In genomic region chr4:40954119-40954668, GRCh38 we compare ENCODE assay signal across 15 cellular contexts.
DNase-seq lines count a peak whose midpoint lies in the region; ATAC-seq, FAIRE-seq and TF ChIP-seq lines count a peak whose summit lies in the region.
"Had no signal": no experiment of that assay in that cellular context is flagged by ENCODE, and none has a peak within 500 bp of the region (broad histone marks: within the 10 kb centered on the region; RNA-seq: fewer than 3 reads in every experiment).

No MANE protein-coding gene starts in this region.

- no peak overlapping the region for H3K9ac ChIP-seq in liver (ENCODE audit: low read depth in 1 of 2, low read length in 2 of 2)
- no peak overlapping the region for H3K9ac ChIP-seq in HepG2 (ENCODE audit: insufficient read depth, low read depth, low read length)
- H3K9ac ChIP-seq in iPS-20b (ENCODE audit: low read depth, low read length) = 0 out of 2 replicates have a peak overlapping the region, but pooled peaks have one; percentile 16
- H3K9ac ChIP-seq in MM.1S (ENCODE audit: low read length) = no peak overlapping the region

- POLR2A ChIA-PET in HepG2 (lab: Yijun Ruan, JAX) = no interaction called here

- H3K27ac ChIP-seq in liver (ENCODE audit: low read depth in 1 of 2, low read length in 2 of 2) = peak overlapping the region; percentile 4 to 60
- no peak overlapping the region for H3K27ac ChIP-seq in HepG2 (ENCODE audit: extremely low read length, insufficient read depth, low read length)
- H3K27ac ChIP-seq in iPS-20b (ENCODE audit: low read length) = no peak overlapping the region
- H3K27ac ChIP-seq in sigmoid colon = peak overlapping the region; percentile 59 to 68 (median 67)
- H3K27ac ChIP-seq in MM.1S (ENCODE audit: low read length) = no peak overlapping the region

- 64% methylated on average over 7 of the region's 7 CpGs for WGBS in liver
- WGBS in HepG2 (ENCODE audit: low lambda C conversion rate) = 98% methylated on average over 7 of the region's 7 CpGs
- whole genome bisulfite sequencing in sigmoid colon, 2 donors = 57 to 79% methylated on average over 7 of the region's 7 CpGs

- H3K4me3 ChIP-seq in liver (ENCODE audit: low read depth in 1 of 3, low read length in 3 of 3) (no peak overlapping the region), HepG2 (replicated peaks in 1 of 3; ENCODE audit: insufficient read depth in 1 of 3, low read depth in 2 of 3, low read length in 3 of 3) (no peak overlapping the region), iPS-20b (ENCODE audit: low read length) (no peak overlapping the region), sigmoid colon (no peak overlapping the region), MM.1S (ENCODE audit: low read length) (no peak overlapping the region)

- ATAC-seq in HepG2 = no peak
- ATAC-seq in HG02623 (IDR thresholded peaks at IDR 0.05; ENCODE audit: unreplicated experiment) = no peak
- no peak for ATAC-seq in HG02884 (IDR thresholded peaks at IDR 0.05; ENCODE audit: unreplicated experiment)
- ATAC-seq: Panc1, T-helper 17 cell had no signal

- no peaks in the 10 kb centered on the region for H3K9me3 ChIP-seq in liver (ENCODE audit: control insufficient read depth in 4 of 4, low read length in 3 of 4)
- no peaks in the 10 kb centered on the region for H3K9me3 ChIP-seq in HepG2 (ENCODE audit: low read length)
- H3K9me3 ChIP-seq in iPS-20b (ENCODE audit: insufficient read depth, low read depth, low read length) = no peaks in the 10 kb centered on the region
- no peaks in the 10 kb centered on the region for H3K9me3 ChIP-seq in sigmoid colon
- H3K9me3 ChIP-seq in MM.1S (replicated peaks; ENCODE audit: insufficient read depth, low read length) = no peaks in the 10 kb centered on the region

- H3K4me1 ChIP-seq in liver (ENCODE audit: control insufficient read depth in 4 of 4, insufficient read depth in 4 of 4, low read length in 3 of 4) = peaks cover 0 to 1% (median 0%) of the 10 kb centered on the region in 4 donors
- H3K4me1 ChIP-seq in HepG2 (ENCODE audit: insufficient read depth, low read length) = no peaks in the 10 kb centered on the region
- peaks cover 7% of the 10 kb centered on the region; the same call in 1 of the 2 replicates for H3K4me1 ChIP-seq in iPS-20b (ENCODE audit: insufficient read depth, low read length)
- peaks cover 0 to 33% (median 18%) of the 10 kb centered on the region in 4 donors for H3K4me1 ChIP-seq in sigmoid colon
- no peaks in the 10 kb centered on the region for H3K4me1 ChIP-seq in MM.1S (ENCODE audit: low read length)

- H2AFZ ChIP-seq in HepG2 (ENCODE audit: low read length) (no peak overlapping the region), MM.1S (ENCODE audit: low read length) (no peak overlapping the region)

- H3K36me3 ChIP-seq in liver (ENCODE audit: control insufficient read depth in 4 of 4, insufficient read depth in 3 of 4, low read depth in 1 of 4, low read length in 3 of 4) = no peaks in the 10 kb centered on the region
- 0 out of 5 replicates have a peak, but pooled peaks cover 0 to 4% of the 10 kb centered on the region in 2 experiments for H3K36me3 ChIP-seq in HepG2 (replicated peaks in 1 of 2; ENCODE audit: control insufficient read depth in 1 of 2, insufficient read depth in 2 of 2, low read length in 2 of 2)
- no peaks in the 10 kb centered on the region for H3K36me3 ChIP-seq in iPS-20b (ENCODE audit: insufficient read depth, low read depth, low read length)
- H3K36me3 ChIP-seq in sigmoid colon = no peaks in the 10 kb centered on the region
- no peaks in the 10 kb centered on the region for H3K36me3 ChIP-seq in MM.1S (replicated peaks; ENCODE audit: insufficient read depth, low read length)

- CTCF ChIA-PET in HepG2 (lab: Yijun Ruan, JAX; ENCODE audit: low intra/inter-chr PET ratio, low total read pairs) = no interaction called here

- H4K20me1 ChIP-seq in HepG2 (ENCODE audit: insufficient read depth, low read length) = no peaks in the 10 kb centered on the region
- no peaks in the 10 kb centered on the region for H4K20me1 ChIP-seq in MM.1S (ENCODE audit: insufficient read depth, low read length)

- BruUV-seq in HepG2 (replicated peaks; lab: Mats Ljungman, UMichigan) = no TSS peak

- H3K27me3 ChIP-seq in liver (ENCODE audit: control insufficient read depth in 4 of 4, insufficient read depth in 4 of 4, low read length in 3 of 4) (no peaks in the 10 kb centered on the region), HepG2 (ENCODE audit: control insufficient read depth in 1 of 2, insufficient read depth in 2 of 2, low read length in 2 of 2) (no peaks in the 10 kb centered on the region), iPS-20b (ENCODE audit: insufficient read depth, low read length) (no peaks in the 10 kb centered on the region), sigmoid colon (no peaks in the 10 kb centered on the region), MM.1S (replicated peaks; ENCODE audit: insufficient read depth, low read length) (no peaks in the 10 kb centered on the region)

- TF ChIP-seq CTCF in liver (IDR thresholded peaks at IDR 0.05; ENCODE audit: low read depth, low read length, missing input control) (no peak), HepG2 (CRISPR knock-in tag; IDR thresholded peaks at IDR 0.05) (no peak), sigmoid colon (IDR thresholded peaks at IDR 0.05) (no peak), MM.1S (IDR thresholded peaks at IDR 0.05; ENCODE audit: low read length) (no peak)

- TF ChIP-seq EP300 in HepG2 (IDR thresholded peaks at IDR 0.05; ENCODE audit: low read depth in 2 of 2, low read length in 2 of 2) (no peak), HepG2 (CRISPR knock-in tag; IDR thresholded peaks at IDR 0.05; ENCODE audit: borderline replicate concordance) (no peak), sigmoid colon (IDR thresholded peaks at IDR 0.05) (no peak)

- no peaks in the 10 kb centered on the region for H3F3A ChIP-seq in MM.1S (ENCODE audit: insufficient read depth, low read length)

- no peak for TF ChIP-seq RAD21 in liver (IDR thresholded peaks at IDR 0.05)
- TF ChIP-seq RAD21 in HepG2 (CRISPR knock-in tag; IDR thresholded peaks at IDR 0.05) = no peak

- H3K79me2 ChIP-seq in HepG2 (ENCODE audit: insufficient read depth, low read length) (no peaks in the 10 kb centered on the region), MM.1S (ENCODE audit: low read length) (no peaks in the 10 kb centered on the region)

- no peak for DNase-seq in HepG2 (ENCODE audit: low spot score)
- DNase-seq in sigmoid colon = no peak
- no peak for DNase-seq in GM03348 (ENCODE audit: low spot score)
- DNase-seq in MM.1S = no peak
- DNase-seq: activated CD4-positive, alpha-beta T cell treated with anti-CD3 and anti-CD28 coated beads for 48 hours; NCI-H1092 treated with DMSO at 0.1 percent for 48 hours; T-helper 17 cell; trophoblast cell had no signal

- H3K9me2 ChIP-seq in MM.1S (replicated peaks; ENCODE audit: insufficient read depth, low read length) = no peaks in the 10 kb centered on the region

- in situ Hi-C loops in HepG2 (cut with HindIII; ENCODE audit: extremely low pct_ligation_motif_present, low pct_unique_long_range_greater_than_20kb) = no loop called here

- intact Hi-C loops in HepG2 (cut with micrococcal nuclease; ENCODE audit: unreplicated experiment) = no loop called here
- intact Hi-C loops in sigmoid colon (cut with DNase I) = no loop called here

- H3K4me2 ChIP-seq in HepG2 (ENCODE audit: low read depth, low read length) = no peak overlapping the region
- no peak overlapping the region for H3K4me2 ChIP-seq in MM.1S (ENCODE audit: low read depth, low read length)

- no peak for TF ChIP-seq POLR2A in HepG2 (IDR thresholded peaks at IDR 0.05; ENCODE audit: insufficient read depth in 1 of 2, low read depth in 2 of 2, low read length in 2 of 2)
- no peak for TF ChIP-seq POLR2A in sigmoid colon (IDR thresholded peaks at IDR 0.05)

- no peak for FAIRE-seq in HepG2 (lab: Jason Lieb, UNC)
- FAIRE-seq: endothelial cell of umbilical vein, HTR-8/SVneo had no signal

TF ChIP-seq in liver, 16 proteins besides CTCF, POLR2A, EP300 and RAD21:
- no peak for TF ChIP-seq ZBTB33 (IDR thresholded peaks at IDR 0.05)
- peak; percentile 10 for TF ChIP-seq NR2F2 (IDR thresholded peaks at IDR 0.05)

TF ChIP-seq in HepG2, 621 proteins besides CTCF, POLR2A, EP300 and RAD21:
- TF ChIP-seq ZNF572 (CRISPR knock-in tag; IDR thresholded peaks at IDR 0.05) (no peak), ZNF343 (CRISPR knock-in tag; IDR thresholded peaks at IDR 0.05) (no peak), KLF15 (CRISPR knock-in tag; IDR thresholded peaks at IDR 0.05; ENCODE audit: borderline replicate concordance) (no peak), TAF15 (IDR thresholded peaks at IDR 0.05; ENCODE audit: low read depth, low read length, poor library complexity, severe bottlenecking) (no peak), ZNF274 (CRISPR knock-in tag; IDR thresholded peaks at IDR 0.05) (no peak)
TF ChIP-seq in HepG2: peak in this region for 0.

Comparison
In these comparisons a context has a peak if more than half of its experiments do, and no peak if none do; other contexts are left out.
1. H3K27ac ChIP-seq: peak in liver (2 of 2) and sigmoid colon (4 of 4); none in HepG2 (single experiment), iPS-20b (single experiment) and MM.1S (single experiment).